9 cellular contexts compared by ENCODE assay signal in the genomic region with DNA sequence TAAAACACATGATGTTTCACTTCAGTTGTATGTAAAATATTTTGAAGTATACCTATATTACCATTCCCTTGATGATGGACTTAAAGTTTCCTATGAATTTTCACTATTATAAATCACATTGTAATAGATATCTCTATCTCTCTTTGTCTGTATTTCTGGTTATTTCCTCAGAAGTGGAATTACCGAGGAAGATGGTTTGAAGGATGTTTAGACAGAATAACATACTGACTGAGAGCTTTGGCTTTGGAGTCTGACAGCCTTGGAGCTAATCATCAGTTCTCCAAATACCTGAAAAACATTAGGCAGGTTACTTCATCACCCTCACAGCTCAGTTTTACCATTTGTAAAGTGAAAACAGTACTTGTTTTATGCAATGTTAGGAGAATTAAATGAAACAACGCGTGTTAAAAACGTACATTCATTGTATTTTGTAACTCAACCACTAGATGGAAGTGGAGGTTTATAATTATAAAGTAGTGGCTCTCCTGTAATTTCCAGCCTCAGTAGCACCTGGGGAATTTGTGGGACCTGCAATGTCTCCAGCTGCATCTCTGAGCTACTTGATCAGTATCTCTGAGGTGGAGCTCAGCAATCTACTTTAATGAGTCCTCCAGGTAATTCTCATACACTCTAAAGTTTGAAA. TPM values are rescaled to one million over a fixed set of nuclear protein-coding genes. Genes with fewer than 3 reads are reported as not detected.
DNase-seq lines count a peak whose midpoint lies in the region; FAIRE-seq and TF ChIP-seq lines count a peak whose summit lies in the region.
"Had no signal": no experiment of that assay in that cellular context is flagged by ENCODE, and none has a peak within 500 bp of the region (broad histone marks: within the 10 kb centered on the region; RNA-seq: fewer than 3 reads in every experiment).

No MANE protein-coding gene starts in this region.

- no peaks in the 10 kb centered on the region for H3K36me3 Mint-ChIP-seq in osteocyte (ENCODE audit: unreplicated experiment)

- H3K4me3 ChIP-seq in fibroblast of lung (replicated peaks in 1 of 4; ENCODE audit: control extremely low read depth in 1 of 4, insufficient read depth in 1 of 4, low read depth in 3 of 4, low read length in 4 of 4) = peak overlapping the region in 2 of 4 experiments; percentile 37 to 41

- in situ Hi-C loops in G401 (cut with HindIII; ENCODE audit: low sequenced_read_pairs) = no loop called here

- no peaks in the 10 kb centered on the region for H3K79me2 ChIP-seq in fibroblast of lung (ENCODE audit: control insufficient read depth, insufficient read depth, low read length)

- no peak overlapping the region for H3K27ac ChIP-seq in fibroblast of lung (ENCODE audit: insufficient read depth, low read length)
- H3K27ac ChIP-seq: epithelial cell of prostate had no signal

- no peak overlapping the region for H3K9ac ChIP-seq in fibroblast of lung (ENCODE audit: insufficient read depth, low read length)

- H2AFZ ChIP-seq in fibroblast of lung (ENCODE audit: low read length) = peak overlapping the region; percentile 98

- peak overlapping the region; percentile 88 for H3K4me2 ChIP-seq in fibroblast of lung (ENCODE audit: extremely low read depth, insufficient read depth, low read length)

- H3K27ac Mint-ChIP-seq in osteocyte (ENCODE audit: unreplicated experiment) = no peak overlapping the region

- no peaks in the 10 kb centered on the region for H3K27me3 ChIP-seq in fibroblast of lung (ENCODE audit: control insufficient read depth, insufficient read depth, low read length)

- no peaks in the 10 kb centered on the region for H3K4me1 ChIP-seq in fibroblast of lung (ENCODE audit: control insufficient read depth, extremely low read depth, insufficient read depth, low read length)

- no peaks in the 10 kb centered on the region for H4K20me1 ChIP-seq in fibroblast of lung (ENCODE audit: control insufficient read depth, extremely low read depth, insufficient read depth, low read length)

- H3K36me3 ChIP-seq in fibroblast of lung (ENCODE audit: control insufficient read depth, insufficient read depth, low read length) = no peaks in the 10 kb centered on the region

- TF ChIP-seq CTCF in fibroblast of lung (conservative IDR thresholded peaks at IDR 0.05 in 1 of 2, IDR thresholded peaks at IDR 0.05 in 1 of 2; ENCODE audit: low read depth in 1 of 2, low read length in 2 of 2) = peak; percentile 28 to 39
- TF ChIP-seq CTCF in osteocyte (IDR thresholded peaks at IDR 0.05) = peak; percentile 64

- H3K27me3 Mint-ChIP-seq in osteocyte (ENCODE audit: unreplicated experiment) = peaks cover 45% of the 10 kb centered on the region

- peak; percentile 36 for DNase-seq in G401 (ENCODE audit: low spot score)
- DNase-seq in HPDE6-E6E7 (ENCODE audit: extremely low spot score) = peak; percentile 20
- DNase-seq in SHP77 (lab: John Stamatoyannopoulos, UW) = peak; percentile 15 to 16
- peak; percentile 25 to 66 for DNase-seq in fibroblast of lung (ENCODE audit: low read depth in 2 of 2)
- no peak for DNase-seq in osteocyte (ENCODE audit: extremely low spot score, unreplicated experiment)
- DNase-seq in stimulated activated CD4-positive, alpha-beta T cell treated with anti-CD3 and anti-CD28 coated beads, Interleukin-2, amount 100 ng/mL, for 24 hours = no peak
- no peak for DNase-seq in activated gamma-delta T cell (lab: John Stamatoyannopoulos, UW)

- FAIRE-seq in A204.1 (lab: Jason Lieb, UNC) = peak; percentile 90

- H3K4me1 Mint-ChIP-seq in osteocyte (ENCODE audit: unreplicated experiment) = peaks cover 1% of the 10 kb centered on the region

- H3K9me3 Mint-ChIP-seq in osteocyte (ENCODE audit: unreplicated experiment) = no peaks in the 10 kb centered on the region

- no peak overlapping the region for H3K4me3 Mint-ChIP-seq in osteocyte (ENCODE audit: unreplicated experiment)

- no peaks in the 10 kb centered on the region for H3K9me3 ChIP-seq in fibroblast of lung (ENCODE audit: control insufficient read depth, insufficient read depth, low read depth, low read length)

RNA-seq across cellular contexts. Expression of gene JCHAIN, which starts 14.3 kb away (rescaled TPM):
- total RNA-seq in G401 (2014; rRNA removed; shearing (Covaris generic)) = not detected in 2 replicates
- 14.1 and 28.7 TPM in 2 replicates for total RNA-seq in fibroblast of lung
- 9.3 and 11.3 TPM in 2 replicates for polyA plus RNA-seq in fibroblast of lung
- polyA plus RNA-seq in fibroblast of lung (2012) = 5.5 and 6.6 TPM in 2 replicates
- polyA minus RNA-seq in fibroblast of lung (ENCODE audit: low replicate concordance) = 0.48 and 9.7 TPM in 2 replicates
- total RNA-seq in osteocyte = not detected in 2 replicates

RNA-seq across cellular contexts. Expression of gene ENAM, which starts 23.4 kb away (rescaled TPM):
- total RNA-seq in G401 (2014; rRNA removed; shearing (Covaris generic)) = not detected in 2 replicates
- total RNA-seq in fibroblast of lung (under 0.01 and 0.50 TPM in 2 replicates), osteocyte (not detected in 2 replicates)
- 0.33 and 0.58 TPM in 2 replicates for polyA plus RNA-seq in fibroblast of lung
- 0.08 and 0.70 TPM in 2 replicates for polyA plus RNA-seq in fibroblast of lung (2012)
- not detected in 2 replicates for polyA minus RNA-seq in fibroblast of lung (ENCODE audit: low replicate concordance)

RNA-seq across cellular contexts. Expression of gene UTP3, which starts 36.3 kb away (rescaled TPM):
- total RNA-seq in G401 (2014; rRNA removed; shearing (Covaris generic)) = 12.8 and 16.3 TPM in 2 replicates
- total RNA-seq in fibroblast of lung (17.8 and 19.3 TPM in 2 replicates), osteocyte (29.4 and 29.9 TPM in 2 replicates)
- 20.4 and 26.9 TPM in 2 replicates for polyA plus RNA-seq in fibroblast of lung
- polyA plus RNA-seq in fibroblast of lung (2012) = 38.7 and 49.8 TPM in 2 replicates
- 1.3 and 4.6 TPM in 2 replicates for polyA minus RNA-seq in fibroblast of lung (ENCODE audit: low replicate concordance)

RNA-seq across cellular contexts. Expression of gene AMBN, which starts 59.9 kb away (rescaled TPM):
- total RNA-seq in G401 (2014; rRNA removed; shearing (Covaris generic)) = not detected in 2 replicates
- total RNA-seq in fibroblast of lung (not detected in 2 replicates), osteocyte (not detected in 2 replicates)
- polyA plus RNA-seq in fibroblast of lung = not detected in 2 replicates
- polyA plus RNA-seq in fibroblast of lung (2012) = not detected in 2 replicates
- polyA minus RNA-seq in fibroblast of lung (ENCODE audit: low replicate concordance) = not detected in 2 replicates

Comparison
In these comparisons a context has a peak if more than half of its experiments do, and no peak if none do; other contexts are left out.
1. DNase-seq: peak in G401 (single experiment), HPDE6-E6E7 (single experiment), SHP77 (2 of 2) and fibroblast of lung (2 of 2); none in osteocyte (single experiment), stimulated activated CD4-positive, alpha-beta T cell treated with anti-CD3 and anti-CD28 coated beads, Interleukin-2, amount 100 ng/mL, for 24 hours (0 of 2) and activated gamma-delta T cell (single experiment).